In genomic region chr20:6704132-6704861, GRCh38 we compare ENCODE assay signal across 12 cellular contexts.
DNase-seq lines count a peak whose midpoint lies in the region; ATAC-seq, FAIRE-seq and TF ChIP-seq lines count a peak whose summit lies in the region.
"Had no signal": no experiment of that assay in that cellular context is flagged by ENCODE, and none has a peak within 500 bp of the region (broad histone marks: within the 10 kb centered on the region; RNA-seq: fewer than 3 reads in every experiment).

No MANE protein-coding gene starts in this region.

- H3F3A ChIP-seq in PC-9 (ENCODE audit: insufficient read depth, low read depth) = peaks cover 3% of the 10 kb centered on the region; the same call in 1 of the 2 replicates

- H3K4me3 ChIP-seq in PC-9 (no peak overlapping the region), foreskin fibroblast (ENCODE audit: low read depth in 1 of 2, low read length in 2 of 2) (no peak overlapping the region), pancreas (no peak overlapping the region)
- H3K4me3 ChIP-seq: suprapubic skin had no signal

- 0 out of 2 replicates have a peak overlapping the region, but pooled peaks have one; percentile 8 for H3K4me2 ChIP-seq in PC-9

- no peaks in the 10 kb centered on the region for H3K36me3 Mint-ChIP-seq in activated naive CD8-positive, alpha-beta T cell treated with anti-CD3 and anti-CD28 coated beads, Interleukin-2, amount 50 U/mL, for 24 hours (ENCODE audit: low read depth)

- H3K4me1 Mint-ChIP-seq in activated naive CD8-positive, alpha-beta T cell treated with anti-CD3 and anti-CD28 coated beads, Interleukin-2, amount 50 U/mL, for 24 hours = peaks cover 2% of the 10 kb centered on the region

- H3K27ac Mint-ChIP-seq in activated naive CD8-positive, alpha-beta T cell treated with anti-CD3 and anti-CD28 coated beads, Interleukin-2, amount 50 U/mL, for 24 hours = no peak overlapping the region
- H3K27ac Mint-ChIP-seq: activated naive CD4-positive, alpha-beta T cell treated with anti-CD3 and anti-CD28 coated beads for 36 hours had no signal

- intact Hi-C loops in PC-9 (cut with micrococcal nuclease; ENCODE audit: unreplicated experiment) (no loop called here), pancreas (cut with DNase I) (no loop called here)

- H3K79me2 ChIP-seq in PC-9 (ENCODE audit: low read depth) = no peaks in the 10 kb centered on the region

- ATAC-seq in pancreas = peak; percentile 82 to 89 (median 87)
- ATAC-seq in activated naive CD8-positive, alpha-beta T cell treated with anti-CD3 and anti-CD28 coated beads, Interleukin-2, amount 50 U/mL, for 24 hours = no peak
- ATAC-seq in GM18505 (IDR thresholded peaks at IDR 0.05; ENCODE audit: unreplicated experiment) = no peak
- ATAC-seq in GM19328 (IDR thresholded peaks at IDR 0.05; ENCODE audit: unreplicated experiment) = no peak

- no TSS peak for BruUV-seq in PC-9 (replicated peaks; lab: Mats Ljungman, UMichigan)

- H3K9me3 ChIP-seq in PC-9 (ENCODE audit: insufficient read depth, low read depth) = no peaks in the 10 kb centered on the region; the same call in 1 of the 2 replicates
- no peaks in the 10 kb centered on the region for H3K9me3 ChIP-seq in pancreas
- H3K9me3 ChIP-seq: suprapubic skin had no signal

- H4K20me1 ChIP-seq in PC-9 (ENCODE audit: insufficient read depth) = no peaks in the 10 kb centered on the region

- H3K9me3 Mint-ChIP-seq in activated naive CD8-positive, alpha-beta T cell treated with anti-CD3 and anti-CD28 coated beads, Interleukin-2, amount 50 U/mL, for 24 hours = no peaks in the 10 kb centered on the region
- H3K9me3 Mint-ChIP-seq: activated naive CD4-positive, alpha-beta T cell treated with anti-CD3 and anti-CD28 coated beads for 36 hours had no signal

- no peak overlapping the region for H3K4me3 Mint-ChIP-seq in activated naive CD8-positive, alpha-beta T cell treated with anti-CD3 and anti-CD28 coated beads, Interleukin-2, amount 50 U/mL, for 24 hours
- H3K4me3 Mint-ChIP-seq: activated naive CD4-positive, alpha-beta T cell treated with anti-CD3 and anti-CD28 coated beads for 36 hours had no signal

- CTCF ChIA-PET in PC-9 (lab: Charles Lee) = no interaction called here

- POLR2A ChIA-PET in PC-9 (lab: Charles Lee; ENCODE audit: unreplicated experiment) = no interaction called here

- H3K27me3 Mint-ChIP-seq in activated naive CD8-positive, alpha-beta T cell treated with anti-CD3 and anti-CD28 coated beads, Interleukin-2, amount 50 U/mL, for 24 hours = peaks cover 4% of the 10 kb centered on the region

- H3K27ac ChIP-seq in PC-9 (peak overlapping the region; percentile 40; the same call in 1 of the 2 replicates), pancreas (peak overlapping the region; percentile 76 to 93 (median 83))
- H3K27ac ChIP-seq: suprapubic skin had no signal

- H3K9me2 ChIP-seq in PC-9 (ENCODE audit: insufficient read depth) = no peaks in the 10 kb centered on the region

- H3K36me3 ChIP-seq in PC-9 (ENCODE audit: low read depth) = no peaks in the 10 kb centered on the region
- H3K36me3 ChIP-seq in pancreas = no peaks in the 10 kb centered on the region
- H3K36me3 ChIP-seq: suprapubic skin had no signal

- no peak overlapping the region for H2AFZ ChIP-seq in PC-9

- H3K27me3 ChIP-seq in PC-9 (ENCODE audit: insufficient read depth, low read depth) (no peaks in the 10 kb centered on the region), pancreas (no peaks in the 10 kb centered on the region)
- H3K27me3 ChIP-seq: suprapubic skin had no signal

- TF ChIP-seq CTCF in PC-9 (conservative IDR thresholded peaks at IDR 0.05) (no peak), foreskin fibroblast (IDR thresholded peaks at IDR 0.05; ENCODE audit: low read depth, low read length) (no peak), pancreas (IDR thresholded peaks at IDR 0.05) (no peak)

- TF ChIP-seq POLR2A in GM18505 (IDR thresholded peaks at IDR 0.05; ENCODE audit: borderline replicate concordance, extremely low read depth, insufficient read depth, insufficient read length) = no peak

- H3K4me1 ChIP-seq in PC-9 (replicated peaks; ENCODE audit: insufficient read depth) (peaks cover 66% of the 10 kb centered on the region), pancreas (peaks cover 44 to 65% (median 52%) of the 10 kb centered on the region in 3 donors)

- DNase-seq in AG20443 (ENCODE audit: low spot score) (peak; percentile 66), PC-9 (no peak), foreskin fibroblast (peak; percentile 8 to 26), pancreas (peak in 4 of 6 donors; percentile 50 to 72 (median 68))
- DNase-seq in activated naive CD8-positive, alpha-beta T cell treated with anti-CD3 and anti-CD28 coated beads, Interleukin-2, amount 50 U/mL, for 24 hours = no peak
- DNase-seq in activated CD4-positive, alpha-beta T cell treated with anti-CD3 and anti-CD28 coated beads for 4 hours = no peak
- DNase-seq: activated naive CD4-positive, alpha-beta T cell treated with anti-CD3 and anti-CD28 coated beads for 36 hours; hippocampal formation; NCI-H2171 treated with DMSO at 0.1 percent for 48 hours had no signal

- 8 to 14% methylated on average over 6 of the region's 6 CpGs for WGBS in pancreas, 2 donors

- peak; percentile 57 for FAIRE-seq in pancreas (lab: Jason Lieb, UNC)

Comparison
In these comparisons a context has a peak if more than half of its experiments do, and no peak if none do; other contexts are left out.
1. DNase-seq: peak in AG20443 (single experiment), foreskin fibroblast (2 of 2) and pancreas (4 of 6); none in PC-9 (0 of 2), activated naive CD8-positive, alpha-beta T cell treated with anti-CD3 and anti-CD28 coated beads, Interleukin-2, amount 50 U/mL, for 24 hours (single experiment) and activated CD4-positive, alpha-beta T cell treated with anti-CD3 and anti-CD28 coated beads for 4 hours (0 of 2).
2. ATAC-seq: peak in pancreas (4 of 4); none in activated naive CD8-positive, alpha-beta T cell treated with anti-CD3 and anti-CD28 coated beads, Interleukin-2, amount 50 U/mL, for 24 hours (single experiment), GM18505 (single experiment) and GM19328 (single experiment).